In the genomic region with DNA sequence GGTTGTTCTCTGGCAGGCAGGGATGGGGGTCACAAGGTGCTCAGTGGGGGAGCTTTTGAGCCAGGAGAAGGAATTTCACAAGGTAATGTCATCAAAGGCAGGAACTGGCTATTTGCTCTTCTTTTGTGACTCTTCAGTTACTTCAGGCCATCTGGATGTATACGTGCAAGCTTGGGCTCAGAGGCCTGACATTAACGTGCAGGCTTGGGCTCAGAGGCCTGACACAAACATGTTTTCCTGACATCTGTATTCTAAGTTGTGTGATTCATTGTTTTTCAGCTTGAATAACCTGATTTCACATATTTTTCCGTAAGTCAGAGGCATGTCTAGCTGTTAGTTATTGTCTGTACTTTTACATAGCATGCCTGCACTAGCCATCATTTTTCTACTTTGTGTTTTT, we compare ENCODE assay signal across 7 cellular contexts.
A peak's percentile ranks its signal among the peaks of the same experiment; 100 is the strongest.
DNase-seq lines count a peak whose midpoint lies in the region; ATAC-seq and TF ChIP-seq lines count a peak whose summit lies in the region.
"Not testable (repeated sequence)": the region's sequence is repeated elsewhere in the genome, so short reads cannot be mapped to it uniquely, and the experiment has no call there.

No MANE protein-coding gene starts in this region.

- WGBS in H9 (ENCODE audit: extremely low coverage, insufficient read length, low lambda C conversion rate) = no CpG with 5 or more reads among the region's 3 CpGs
- WGBS in mesendoderm (ENCODE audit: extremely low coverage, insufficient coverage, low lambda C conversion rate) = no CpG with 5 or more reads among the region's 3 CpGs

- H4K5ac ChIP-seq in H9 (ENCODE audit: insufficient read length, low read depth, low read length); mesendoderm (ENCODE audit: low read length): not testable (repeated sequence)

- not testable (repeated sequence) for H3K4me3 ChIP-seq in epithelial cell of esophagus (ENCODE audit: low read length); mesendoderm (ENCODE audit: low read length)

- not testable (repeated sequence) for H3K27me3 Mint-ChIP-seq in H9 (ENCODE audit: low read depth); type B pancreatic cell

- not testable (repeated sequence) for H2BK5ac ChIP-seq in H9 (ENCODE audit: insufficient read length, low read length); mesendoderm (ENCODE audit: low read length)

- H4K91ac ChIP-seq in H9 (ENCODE audit: insufficient read length, low read depth, low read length) = not testable (repeated sequence)

- peaks cover 10 to 16% of the 10 kb centered on the region in 2 experiments for H3K4me1 Mint-ChIP-seq in H9
- not testable (repeated sequence) for H3K4me1 Mint-ChIP-seq in type B pancreatic cell (ENCODE audit: unreplicated experiment)

- H3K18ac ChIP-seq in H9 (ENCODE audit: insufficient read length, low read depth, low read length); mesendoderm (ENCODE audit: low read length): not testable (repeated sequence)

- DNase-seq in H9 (peak; percentile 27), NCI-H82 (lab: John Stamatoyannopoulos, UW) (peak; percentile 69), dermis blood vessel endothelial cell (peak; percentile 0), epithelial cell of esophagus (ENCODE audit: low read depth) (peak; percentile 6), foreskin keratinocyte (peak; percentile 70 to 79), mesendoderm (peak; percentile 77)
- DNase-seq in type B pancreatic cell (ENCODE audit: extremely low spot score, unreplicated experiment) = not testable (repeated sequence)

- H3K36me3 Mint-ChIP-seq in H9 (ENCODE audit: insufficient read depth in 1 of 3, low read depth in 3 of 3) = peaks cover 0 to 15% (median 5%) of the 10 kb centered on the region in 3 experiments; a peak in 3 of 7 replicates
- not testable (repeated sequence) for H3K36me3 Mint-ChIP-seq in type B pancreatic cell

- not testable (repeated sequence) for H3T11ph ChIP-seq in H9 (ENCODE audit: low read length)

- not testable (repeated sequence) for H3K9ac ChIP-seq in H9 (ENCODE audit: extremely low read depth, insufficient read length, low read length); mesendoderm (ENCODE audit: low read length)

- not testable (repeated sequence) for H3K4me1 ChIP-seq in H9 (ENCODE audit: insufficient read depth, low read length); foreskin keratinocyte; mesendoderm (ENCODE audit: control insufficient read depth, low read depth, low read length)

- H3K27ac Mint-ChIP-seq in H9 = not testable (repeated sequence)
- H3K27ac Mint-ChIP-seq in type B pancreatic cell = peak overlapping the region; percentile 41

- H2BK12ac ChIP-seq in H9 (ENCODE audit: insufficient read length, low read depth, low read length) = not testable (repeated sequence)

- H3K27ac ChIP-seq in H9 (ENCODE audit: insufficient read length, low read depth, low read length); mesendoderm (ENCODE audit: low read depth, low read length): not testable (repeated sequence)
- peak overlapping the region; percentile 57 for H3K27ac ChIP-seq in foreskin keratinocyte

- not testable (repeated sequence) for H3K79me2 ChIP-seq in H9 (ENCODE audit: insufficient read depth, low read length); mesendoderm (ENCODE audit: control insufficient read depth, insufficient read depth, low read length)

- not testable (repeated sequence) for H2BK120ac ChIP-seq in H9 (ENCODE audit: low read depth, low read length, poor library complexity, severe bottlenecking); mesendoderm (ENCODE audit: low read depth, low read length)

- H3K23ac ChIP-seq in H9 (ENCODE audit: insufficient read length, low read depth, low read length); mesendoderm (ENCODE audit: low read length): not testable (repeated sequence)

- H3K9me3 ChIP-seq in H9 (ENCODE audit: control insufficient read depth, low read depth, low read length) = not testable (repeated sequence)

- not testable (repeated sequence) for H4K20me1 ChIP-seq in H9 (ENCODE audit: control insufficient read depth, insufficient read depth, insufficient read length)

- not testable (repeated sequence) for H3K4me3 Mint-ChIP-seq in H9, type B pancreatic cell

- H2AFZ ChIP-seq in H9 (ENCODE audit: low read length) = not testable (repeated sequence)

- not testable (repeated sequence) for H3K23me2 ChIP-seq in H9 (ENCODE audit: insufficient read length, low read depth, low read length, poor library complexity, severe bottlenecking)

- TF ChIP-seq CTCF in H9 (conservative IDR thresholded peaks at IDR 0.05); epithelial cell of esophagus (IDR thresholded peaks at IDR 0.05; ENCODE audit: insufficient read depth, low read depth, low read length, missing control alignments); foreskin keratinocyte (conservative IDR thresholded peaks at IDR 0.05); type B pancreatic cell (conservative IDR thresholded peaks at IDR 0.05): not testable (repeated sequence)

- H2AK5ac ChIP-seq in H9 (ENCODE audit: insufficient read length, low read length); mesendoderm (ENCODE audit: low read length): not testable (repeated sequence)

- H2BK15ac ChIP-seq in H9 (ENCODE audit: low read depth, low read length); mesendoderm (replicated peaks; ENCODE audit: low read depth): not testable (repeated sequence)

- H4K8ac ChIP-seq in H9 (replicated peaks; ENCODE audit: insufficient read length, low read depth, low read length); mesendoderm (ENCODE audit: low read depth, low read length): not testable (repeated sequence)

- H3K4me2 ChIP-seq in H9 (ENCODE audit: insufficient read depth, insufficient read length, low read length); mesendoderm (ENCODE audit: low read length): not testable (repeated sequence)

- not testable (repeated sequence) for H3K79me1 ChIP-seq in H9 (ENCODE audit: insufficient read depth, low read depth, low read length, poor library complexity, severe bottlenecking); mesendoderm (ENCODE audit: low read length)

- H3K14ac ChIP-seq in H9 (ENCODE audit: insufficient read depth, low read length) = not testable (repeated sequence)

- not testable (repeated sequence) for H3K4ac ChIP-seq in H9 (ENCODE audit: low read depth, low read length); mesendoderm (ENCODE audit: low read depth, low read length)

- ATAC-seq in foreskin keratinocyte = peak; percentile 69

- H3K36me3 ChIP-seq in mesendoderm (ENCODE audit: control insufficient read depth, insufficient read depth, low read length) = not testable (repeated sequence)

- H3K9me3 Mint-ChIP-seq in H9 = peaks cover 13 to 19% of the 10 kb centered on the region in 2 experiments
- not testable (repeated sequence) for H3K9me3 Mint-ChIP-seq in type B pancreatic cell

- not testable (repeated sequence) for H3K27me3 ChIP-seq in H9 (ENCODE audit: insufficient read depth, low read length); foreskin keratinocyte; mesendoderm (ENCODE audit: insufficient read depth, low read length, poor library complexity)

- not testable (repeated sequence) for H3K56ac ChIP-seq in H9 (ENCODE audit: insufficient read length, low read depth, low read length); mesendoderm (ENCODE audit: low read length)

- not testable (repeated sequence) for H2BK20ac ChIP-seq in H9 (ENCODE audit: low read depth, low read length, poor library complexity, severe bottlenecking)
